Comparison of ENCODE assay signal across 23 cellular contexts in genomic region chr1:212381509-212381908, GRCh38. TPM values are rescaled to one million over a fixed set of nuclear protein-coding genes. Genes with fewer than 3 reads are reported as not detected.
DNase-seq lines count a peak whose midpoint lies in the region; FAIRE-seq and TF ChIP-seq lines count a peak whose summit lies in the region.
"Had no signal": no experiment of that assay in that cellular context is flagged by ENCODE, and none has a peak within 500 bp of the region (broad histone marks: within the 10 kb centered on the region; RNA-seq: fewer than 3 reads in every experiment).

No MANE protein-coding gene starts in this region.

- no peaks in the 10 kb centered on the region for H3K79me2 ChIP-seq in H1 (ENCODE audit: control insufficient read depth in 1 of 2, insufficient read depth in 2 of 2, low read length in 2 of 2)
- no peaks in the 10 kb centered on the region for H3K79me2 ChIP-seq in trophoblast cell (ENCODE audit: control insufficient read depth, insufficient read depth, low read length, poor library complexity)

- H3K4me2 ChIP-seq in H1 (ENCODE audit: insufficient read depth in 1 of 2, low read depth in 2 of 2, low read length in 2 of 2) (no peak overlapping the region), trophoblast cell (ENCODE audit: low read length) (no peak overlapping the region)

- WGBS in H1 (ENCODE audit: extremely low coverage in 1 of 2, insufficient coverage in 1 of 2, insufficient read length in 1 of 2, insufficient replicate concordance in 2 of 2, low coverage in 1 of 2, low lambda C conversion rate in 2 of 2, missing lambda C conversion rate in 1 of 2), 2 experiments: 84% methylated on average over 4 of the region's 4 CpGs; no CpG with 5 or more reads in 1 of the 2 experiments
- WGBS in trophoblast cell (ENCODE audit: extremely low coverage, insufficient coverage, insufficient read length): no CpG with 5 or more reads among the region's 4 CpGs

- no peak overlapping the region for H3K4me3 Mint-ChIP-seq in CD8-positive, alpha-beta memory T cell
- no peak overlapping the region for H3K4me3 Mint-ChIP-seq in HFFc6

- no peak for TF ChIP-seq POLR2A in H1 (IDR thresholded peaks at IDR 0.05; ENCODE audit: control extremely low read depth in 1 of 2, low read depth in 2 of 2, low read length in 2 of 2)

- DNase-seq in CD8-positive, alpha-beta memory T cell: no peak
- DNase-seq in HTR-8/SVneo (ENCODE audit: insufficient read length, low spot score): no peak
- DNase-seq in H1 (ENCODE audit: low read depth in 1 of 2, low spot score in 2 of 2): no peak
- DNase-seq in trophoblast cell: no peak
- no peak for DNase-seq in HFFc6
- DNase-seq in stimulated activated CD4-positive, alpha-beta T cell treated with anti-CD3 and anti-CD28 coated beads, Interleukin-4, amount 100 ng/mL, for 24 hours: no peak
- no peak for DNase-seq in caudate nucleus (lab: John Stamatoyannopoulos, UW)
- no peak for DNase-seq in NCI-H146 treated with DMSO at 0.1 percent for 48 hours (lab: John Stamatoyannopoulos, UW; ENCODE audit: unreplicated experiment)
- DNase-seq: AML-193, C1 segment of cervical spinal cord, DMS53, EL, GF-D8, NCI-H1105, NCI-H146, NCI-H2029 treated with DMSO at 0.1 percent for 48 hours, NCI-H345, NCI-H524, NCI-H82, Peyer's patch, SJCRH30 had no signal

- H3K27ac Mint-ChIP-seq in CD8-positive, alpha-beta memory T cell: peak overlapping the region in 5 of 8 donors; percentile 8 to 93 (median 54)
- H3K27ac Mint-ChIP-seq in HFFc6: no peak overlapping the region

- no peak overlapping the region for H2BK15ac ChIP-seq in H1 (ENCODE audit: low read length)

- H2BK5ac ChIP-seq in H1 (ENCODE audit: low read depth, low read length) (no peak overlapping the region; the same call in 1 of the 2 replicates), trophoblast cell (ENCODE audit: low read depth, low read length, poor library complexity) (no peak overlapping the region)

- no peaks in the 10 kb centered on the region for H3K27me3 Mint-ChIP-seq in CD8-positive, alpha-beta memory T cell
- H3K27me3 Mint-ChIP-seq in HFFc6 (ENCODE audit: insufficient read depth): peaks cover 2% of the 10 kb centered on the region

- no peaks in the 10 kb centered on the region; the same call in 1 of the 2 replicates for H3K79me1 ChIP-seq in H1 (ENCODE audit: low read depth, low read length)
- no peaks in the 10 kb centered on the region for H3K79me1 ChIP-seq in trophoblast cell (ENCODE audit: low read length)

- H3K18ac ChIP-seq in H1 (ENCODE audit: extremely low read depth, low read length) (no peak overlapping the region), trophoblast cell (ENCODE audit: low read length) (no peak overlapping the region)

- H4K91ac ChIP-seq in H1 (replicated peaks; ENCODE audit: insufficient read length, low read length): no peak overlapping the region
- H4K91ac ChIP-seq in trophoblast cell (ENCODE audit: low read depth, low read length): no peak overlapping the region

- H3K36me3 Mint-ChIP-seq in CD8-positive, alpha-beta memory T cell: peaks cover 5 to 88% (median 33%) of the 10 kb centered on the region in 3 donors
- 0 out of 2 replicates have a peak, but pooled peaks cover 6% of the 10 kb centered on the region for H3K36me3 Mint-ChIP-seq in HFFc6 (ENCODE audit: low read depth)

- no peak overlapping the region for H3K27ac ChIP-seq in CD8-positive, alpha-beta memory T cell (ENCODE audit: low read depth, low read length)
- no peak overlapping the region for H3K27ac ChIP-seq in H1 (ENCODE audit: low read depth, low read length)
- H3K27ac ChIP-seq in trophoblast cell (ENCODE audit: low read depth, low read length): no peak overlapping the region
- no peak overlapping the region for H3K27ac ChIP-seq in caudate nucleus (ENCODE audit: low read depth, low read length)
- H3K27ac ChIP-seq: Peyer's patch, SJCRH30 had no signal

- H3K27me3 ChIP-seq in CD8-positive, alpha-beta memory T cell (ENCODE audit: insufficient read depth, low read length, poor library complexity, severe bottlenecking): no peaks in the 10 kb centered on the region
- no peaks in the 10 kb centered on the region; a peak in 1 of 7 replicates for H3K27me3 ChIP-seq in H1 (replicated peaks in 1 of 4; ENCODE audit: control insufficient read depth in 3 of 4, extremely low read depth in 1 of 4, insufficient read depth in 3 of 4, low read length in 3 of 4)
- no peaks in the 10 kb centered on the region for H3K27me3 ChIP-seq in trophoblast cell (ENCODE audit: insufficient read depth, low read length)
- H3K27me3 ChIP-seq: Peyer's patch, SJCRH30 had no signal

- no peaks in the 10 kb centered on the region for H3K4me1 ChIP-seq in CD8-positive, alpha-beta memory T cell (ENCODE audit: insufficient read depth, low read length)
- H3K4me1 ChIP-seq in H1 (replicated peaks in 1 of 4; ENCODE audit: control insufficient read depth in 3 of 4, insufficient read depth in 4 of 4, low read length in 3 of 4) (no peaks in the 10 kb centered on the region; a peak in 1 of 7 replicates), trophoblast cell (ENCODE audit: control insufficient read depth in 1 of 2, insufficient read depth in 2 of 2, low read length in 2 of 2) (no peaks in the 10 kb centered on the region)
- H3K4me1 ChIP-seq: HAP-1, Peyer's patch, SJCRH30 had no signal

- H3K9me3 ChIP-seq in CD8-positive, alpha-beta memory T cell (ENCODE audit: low read length): no peaks in the 10 kb centered on the region
- H3K9me3 ChIP-seq in H1 (ENCODE audit: insufficient read depth in 2 of 2, low read depth in 1 of 2, low read length in 1 of 2) (no peaks in the 10 kb centered on the region), trophoblast cell (ENCODE audit: insufficient read depth, low read depth, low read length) (no peaks in the 10 kb centered on the region)
- H3K9me3 ChIP-seq: HAP-1, Peyer's patch, SJCRH30 had no signal

- H3K23me2 ChIP-seq in H1 (ENCODE audit: low read depth, low read length): peaks cover 3% of the 10 kb centered on the region; the same call in 1 of the 2 replicates

- H3K56ac ChIP-seq in H1 (replicated peaks; ENCODE audit: insufficient read length, low read depth, low read length): no peak overlapping the region

- H3K36me3 ChIP-seq in CD8-positive, alpha-beta memory T cell (ENCODE audit: insufficient read depth, low read length): peaks cover 28% of the 10 kb centered on the region
- peaks cover 14 to 43% (median 31%) of the 10 kb centered on the region in 4 experiments for H3K36me3 ChIP-seq in H1 (ENCODE audit: control insufficient read depth in 2 of 4, insufficient read depth in 4 of 4, low read length in 3 of 4)
- peaks cover 22% of the 10 kb centered on the region in 2 experiments for H3K36me3 ChIP-seq in trophoblast cell (ENCODE audit: control insufficient read depth in 1 of 2, insufficient read depth in 2 of 2, low read length in 2 of 2)

- FAIRE-seq in HTR-8/SVneo (lab: Jason Lieb, UNC) (peak; percentile 63), H1 (lab: Jason Lieb, UNC) (no peak)
- FAIRE-seq: D721Med had no signal

- CTCF ChIA-PET in CD8-positive, alpha-beta memory T cell (lab: Charles Lee): no interaction called here
- CTCF ChIA-PET in H1 (lab: Charles Lee; ENCODE audit: partially characterized antibody): interaction anchor here (0.7 to 5.5 kb wide), 5 partner anchors 25 to 311 kb away, joined by 3 to 54 read pairs (median 4); no protein-coding TSS in a partner anchor

- H3K9me3 Mint-ChIP-seq in CD8-positive, alpha-beta memory T cell: no peaks in the 10 kb centered on the region
- H3K9me3 Mint-ChIP-seq in HFFc6: no peaks in the 10 kb centered on the region

- H4K8ac ChIP-seq in H1 (ENCODE audit: extremely low read depth, insufficient read depth, low read length): no peak overlapping the region; the same call in 1 of the 2 replicates
- H4K8ac ChIP-seq in trophoblast cell (ENCODE audit: low read depth, low read length): no peak overlapping the region

- H4K20me1 ChIP-seq in H1 (replicated peaks in 1 of 2; ENCODE audit: control insufficient read depth in 1 of 2, insufficient read depth in 2 of 2, low read length in 2 of 2): peaks cover 0 to 6% of the 10 kb centered on the region in 2 experiments

- no peak for TF ChIP-seq RAD21 in H1 (IDR thresholded peaks at IDR 0.05 in 1 of 2, conservative IDR thresholded peaks at IDR 0.05 in 1 of 2; ENCODE audit: low read depth in 2 of 2, low read length in 2 of 2)

- H2BK120ac ChIP-seq in H1 (replicated peaks; ENCODE audit: low read depth, low read length) (no peak overlapping the region), trophoblast cell (ENCODE audit: insufficient read depth, low read length, poor library complexity) (no peak overlapping the region)

- POLR2A ChIA-PET in CD8-positive, alpha-beta memory T cell (lab: Charles Lee): no interaction called here
- POLR2A ChIA-PET in H1 (lab: Charles Lee; ENCODE audit: partially characterized antibody): no interaction called here

- no peak overlapping the region for H3K23ac ChIP-seq in H1 (ENCODE audit: insufficient read length)
- no peak overlapping the region for H3K23ac ChIP-seq in trophoblast cell (ENCODE audit: low read length)

- peak in 1 of 3 experiments; percentile 2; a peak in 1 of 4 replicates for TF ChIP-seq CTCF in H1 (IDR thresholded peaks at IDR 0.05; ENCODE audit: control extremely low read depth in 1 of 3, insufficient read depth in 1 of 3, low read depth in 1 of 3, low read length in 3 of 3)
- TF ChIP-seq CTCF in HFFc6 (IDR thresholded peaks at IDR 0.05): no peak

- H4K12ac ChIP-seq in trophoblast cell (ENCODE audit: low read depth, low read length): no peak overlapping the region

- H3K14ac ChIP-seq in H1 (ENCODE audit: insufficient read length) (no peak overlapping the region), trophoblast cell (ENCODE audit: low read length) (no peak overlapping the region)

- no peak overlapping the region for H4K5ac ChIP-seq in H1 (ENCODE audit: insufficient read length, low read depth, low read length)

- H3K4me3 ChIP-seq in CD8-positive, alpha-beta memory T cell (ENCODE audit: low read length): no peak overlapping the region
- H3K4me3 ChIP-seq in H1 (ENCODE audit: extremely low read depth in 1 of 4, insufficient read depth in 2 of 4, low read depth in 3 of 4, low read length in 4 of 4): no peak overlapping the region
- peak overlapping the region; percentile 10 for H3K4me3 ChIP-seq in trophoblast cell (ENCODE audit: low read depth, low read length)
- H3K4me3 ChIP-seq: HAP-1, Peyer's patch, SJCRH30 had no signal

- TF ChIP-seq EP300 in H1 (IDR thresholded peaks at IDR 0.05; ENCODE audit: borderline replicate concordance in 1 of 2, low read depth in 2 of 2, low read length in 2 of 2): no peak

- H3K9ac ChIP-seq in H1 (replicated peaks in 1 of 4; ENCODE audit: extremely low read depth in 1 of 4, low read depth in 3 of 4, low read length in 3 of 4) (no peak overlapping the region; a peak in 1 of 7 replicates), trophoblast cell (ENCODE audit: low read length) (no peak overlapping the region)

- H3K4ac ChIP-seq in H1 (replicated peaks; ENCODE audit: insufficient read length, low read depth, low read length) (no peak overlapping the region), trophoblast cell (ENCODE audit: low read depth, low read length) (no peak overlapping the region)

- no peak overlapping the region for H2BK20ac ChIP-seq in H1 (ENCODE audit: low read length)

- no peak overlapping the region for H2AFZ ChIP-seq in H1 (ENCODE audit: low read length)
- no peak overlapping the region for H2AFZ ChIP-seq in trophoblast cell (ENCODE audit: insufficient read depth, low read length, poor library complexity)

- H3K4me1 Mint-ChIP-seq in CD8-positive, alpha-beta memory T cell: peaks cover 10% of the 10 kb centered on the region in 3 donors
- no peaks in the 10 kb centered on the region for H3K4me1 Mint-ChIP-seq in HFFc6 (ENCODE audit: low read depth)

- H2AK5ac ChIP-seq in H1 (ENCODE audit: low read depth, low read length) (no peak overlapping the region; the same call in 1 of the 2 replicates), trophoblast cell (ENCODE audit: low read length) (no peak overlapping the region)

- H2BK12ac ChIP-seq in H1 (ENCODE audit: low read depth, low read length): 0 out of 2 replicates have a peak overlapping the region, but pooled peaks have one; percentile 68
- no peak overlapping the region for H2BK12ac ChIP-seq in trophoblast cell (ENCODE audit: low read length)

RNA-seq across cellular contexts. Expression of gene PACC1, which starts 33.2 kb away (rescaled TPM):
- total RNA-seq in CD8-positive, alpha-beta memory T cell: 10 to 100 TPM; 16.9 to 17.8 TPM
- polyA plus RNA-seq in CD8-positive, alpha-beta memory T cell: 15.1 TPM
- total RNA-seq in H1 (2021; fragmentation: NEBNext Ultra II Directional; extraction: Animal tissue kit (Norgen Biotek cat#: 25700)): 16.7 and 18.8 TPM in 2 replicates
- polyA plus RNA-seq in H1 (2011; rRNA removed): 20.8 and 23.5 TPM in 2 replicates
- polyA plus RNA-seq in H1 (2011; cell fraction: cytosol; rRNA removed): 21.5 TPM
- 23.1 TPM for polyA plus RNA-seq in H1 (2011; cell fraction: nucleus; rRNA removed)
- 10.6 to 17.3 TPM (median 14.4 TPM) in 4 replicates for polyA plus RNA-seq in H1 (2012, experiment 1 of 2)
- polyA plus RNA-seq in H1 (2012, experiment 2 of 2): 9.3 TPM
- 14.9 TPM for polyA plus RNA-seq in H1 (2013, experiment 1 of 2)
- polyA plus RNA-seq in H1 (2013, experiment 2 of 2): 16.5 TPM
- polyA minus RNA-seq in H1 (2011; rRNA and poly(A)+ RNA removed): 37.6 and 48.3 TPM in 2 replicates
- polyA minus RNA-seq in H1 (2011; cell fraction: cytosol; rRNA and poly(A)+ RNA removed): 20.5 TPM
- polyA minus RNA-seq in H1 (2011; cell fraction: nucleus; rRNA and poly(A)+ RNA removed): 28.2 TPM
- polyA plus RNA-seq in trophoblast cell (2013): 5.9 and 6.2 TPM in 2 replicates
- 1 to 10 TPM; 6.9 to 7.6 (median 7.4) TPM for total RNA-seq in HFFc6 (2021; fragmentation: NEBNext Ultra II Directional; extraction: Animal tissue kit (Norgen Biotek cat#: 25700))

RNA-seq across cellular contexts. Expression of gene NENF, which starts 51.2 kb away (rescaled TPM):
- total RNA-seq in CD8-positive, alpha-beta memory T cell: 10 to 100 TPM; 45.5 to 47.9 TPM
- 49.9 TPM for polyA plus RNA-seq in CD8-positive, alpha-beta memory T cell
- 27.0 and 28.5 TPM in 2 replicates for total RNA-seq in H1 (2021; fragmentation: NEBNext Ultra II Directional; extraction: Animal tissue kit (Norgen Biotek cat#: 25700))
- 22.1 and 28.0 TPM in 2 replicates for polyA plus RNA-seq in H1 (2011; rRNA removed)
- polyA plus RNA-seq in H1 (2011; cell fraction: cytosol; rRNA removed): 23.4 TPM
- 24.0 TPM for polyA plus RNA-seq in H1 (2011; cell fraction: nucleus; rRNA removed)
- 35.4 to 45.5 TPM (median 38.2 TPM) in 4 replicates for polyA plus RNA-seq in H1 (2012, experiment 1 of 2)
- polyA plus RNA-seq in H1 (2012, experiment 2 of 2): 38.7 TPM
- polyA plus RNA-seq in H1 (2013, experiment 1 of 2): 33.8 TPM
- 38.4 TPM for polyA plus RNA-seq in H1 (2013, experiment 2 of 2)
- polyA minus RNA-seq in H1 (2011; rRNA and poly(A)+ RNA removed): 7.1 and 7.4 TPM in 2 replicates
- polyA minus RNA-seq in H1 (2011; cell fraction: cytosol; rRNA and poly(A)+ RNA removed): 9.5 TPM
- polyA minus RNA-seq in H1 (2011; cell fraction: nucleus; rRNA and poly(A)+ RNA removed): 8.0 TPM
- 18.4 and 19.1 TPM in 2 replicates for polyA plus RNA-seq in trophoblast cell (2013)
- 10 to 100 TPM; 43.7 to 47.7 (median 46.3) TPM for total RNA-seq in HFFc6 (2021; fragmentation: NEBNext Ultra II Directional; extraction: Animal tissue kit (Norgen Biotek cat#: 25700))
